Comparison of ENCODE assay signal across 2 cellular contexts in the genomic region with DNA sequence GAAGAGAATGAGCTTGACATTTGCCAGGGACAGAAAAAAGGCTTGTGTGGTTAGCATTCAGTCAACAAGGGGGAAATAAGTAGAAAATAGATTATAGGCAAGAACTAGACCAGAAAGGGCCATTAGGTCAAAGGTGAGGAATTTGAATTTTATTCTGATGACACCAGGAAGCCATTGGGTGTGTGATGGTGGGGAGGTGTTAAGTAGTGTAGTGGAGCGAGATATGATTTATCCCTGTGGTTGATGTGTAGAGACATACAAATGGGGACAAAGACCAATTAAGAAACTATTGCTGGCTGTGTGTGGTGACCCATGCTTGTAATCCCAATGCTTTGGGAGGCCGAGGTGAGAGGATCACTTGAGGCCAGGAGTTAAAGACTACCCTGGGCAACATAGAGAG.
TF ChIP-seq lines count a peak whose summit lies in the region.

No MANE protein-coding gene starts in this region.

TF ChIP-seq in IMR-90, 13 proteins besides CTCF, POLR2A, EP300 and RAD21:
- TF ChIP-seq FOS (IDR thresholded peaks at IDR 0.05; ENCODE audit: low read depth, low read length) = no peak
- no peak for TF ChIP-seq RCOR1 (IDR thresholded peaks at IDR 0.05; ENCODE audit: insufficient replicate concordance, low read length)
- no peak for TF ChIP-seq SMC3 (IDR thresholded peaks at IDR 0.05; ENCODE audit: low read depth, low read length)
- TF ChIP-seq MAFK (IDR thresholded peaks at IDR 0.05; ENCODE audit: low read depth, low read length) = no peak
- no peak for TF ChIP-seq CEBPB (IDR thresholded peaks at IDR 0.05; ENCODE audit: low read depth, low read length)
- no peak for TF ChIP-seq MXI1 (IDR thresholded peaks at IDR 0.05; ENCODE audit: borderline replicate concordance, low read depth, low read length)
- TF ChIP-seq BHLHE40 (IDR thresholded peaks at IDR 0.05; ENCODE audit: low read depth, low read length) = no peak
- no peak for TF ChIP-seq CHD1 (IDR thresholded peaks at IDR 0.05; ENCODE audit: low read depth, low read length)
- no peak for TF ChIP-seq NFE2L2 (IDR thresholded peaks at IDR 0.05; ENCODE audit: low read depth, low read length)
- TF ChIP-seq MAZ (IDR thresholded peaks at IDR 0.05; ENCODE audit: borderline replicate concordance, low read depth, low read length) = no peak
- TF ChIP-seq RFX5 (IDR thresholded peaks at IDR 0.05; ENCODE audit: low read depth, low read length) = no peak
- no peak for TF ChIP-seq USF2 (IDR thresholded peaks at IDR 0.05; ENCODE audit: low read depth, low read length)
- TF ChIP-seq ELK1 (IDR thresholded peaks at IDR 0.05; ENCODE audit: borderline replicate concordance, low read depth, low read length) = no peak

TF ChIP-seq in H1, 55 proteins besides CTCF, POLR2A, EP300 and RAD21:
- TF ChIP-seq ASH2L (IDR thresholded peaks at IDR 0.05; ENCODE audit: low read length) (no peak), ZNF274 (IDR thresholded peaks at IDR 0.05; ENCODE audit: borderline replicate concordance, extremely low read depth, low read length) (no peak), ATF3 (IDR thresholded peaks at IDR 0.05; ENCODE audit: insufficient read depth, low read depth, low read length) (no peak), RFX5 (IDR thresholded peaks at IDR 0.05; ENCODE audit: borderline replicate concordance, low read depth, low read length) (no peak), CTBP2 (IDR thresholded peaks at IDR 0.05; ENCODE audit: borderline replicate concordance, insufficient read depth, insufficient read length, low read length) (no peak), YY1 (IDR thresholded peaks at IDR 0.05; ENCODE audit: low read depth, low read length) (no peak), BACH1 (IDR thresholded peaks at IDR 0.05; ENCODE audit: low read length) (no peak), TCF12 (IDR thresholded peaks at IDR 0.05; ENCODE audit: low read depth, low read length) (no peak), TAF1 (IDR thresholded peaks at IDR 0.05; ENCODE audit: low read depth, low read length) (no peak), KDM5A (IDR thresholded peaks at IDR 0.05; ENCODE audit: low read length) (no peak), SP2 (IDR thresholded peaks at IDR 0.05; ENCODE audit: low read length) (no peak), SP4 (IDR thresholded peaks at IDR 0.05; ENCODE audit: low read length) (no peak), FOSL1 (IDR thresholded peaks at IDR 0.05; ENCODE audit: insufficient read depth, low read depth, low read length) (no peak), CHD2 (IDR thresholded peaks at IDR 0.05; ENCODE audit: low read length) (no peak), JUN (IDR thresholded peaks at IDR 0.05; ENCODE audit: low read depth, low read length) (no peak)
TF ChIP-seq in H1: peak in this region for 0.
